Comparison of ENCODE assay signal across 1 cellular context in the genomic region with DNA sequence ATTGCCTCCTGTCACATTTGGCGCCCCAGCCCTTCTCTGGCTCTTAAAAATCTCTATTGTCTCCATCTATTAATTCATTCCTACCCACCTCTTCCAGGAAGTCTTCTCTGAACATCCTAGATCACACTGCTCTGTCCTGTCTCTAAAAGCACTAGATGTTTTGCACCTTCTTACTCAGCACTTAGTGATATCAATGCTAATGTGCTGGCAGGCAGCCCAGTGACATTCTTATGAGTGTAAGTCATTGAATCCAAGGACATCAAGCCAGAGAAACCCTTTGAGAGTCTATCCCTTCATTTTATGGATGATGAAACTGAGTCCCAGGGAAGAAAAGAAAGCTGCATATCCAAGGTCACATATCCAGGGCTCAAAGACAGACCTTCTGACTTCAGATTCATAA.
TF ChIP-seq lines count a peak whose summit lies in the region.

No MANE protein-coding gene starts in this region.

TF ChIP-seq in HEK293, 187 proteins besides CTCF, POLR2A, EP300 and RAD21 (continued from another document and continues in another):
- no peak for TF ChIP-seq ZSCAN4 (tag by site-specific recombination; IDR thresholded peaks at IDR 0.05)
- TF ChIP-seq PRDM1 (tag by site-specific recombination; IDR thresholded peaks at IDR 0.05) = peak; percentile 36; the same call in 1 of the 2 replicates
- TF ChIP-seq ZNF350 (tag by site-specific recombination; IDR thresholded peaks at IDR 0.05) = no peak
- no peak for TF ChIP-seq ZNF302 (tag by site-specific recombination; IDR thresholded peaks at IDR 0.05; ENCODE audit: low read depth)
- TF ChIP-seq, protein P1, sequence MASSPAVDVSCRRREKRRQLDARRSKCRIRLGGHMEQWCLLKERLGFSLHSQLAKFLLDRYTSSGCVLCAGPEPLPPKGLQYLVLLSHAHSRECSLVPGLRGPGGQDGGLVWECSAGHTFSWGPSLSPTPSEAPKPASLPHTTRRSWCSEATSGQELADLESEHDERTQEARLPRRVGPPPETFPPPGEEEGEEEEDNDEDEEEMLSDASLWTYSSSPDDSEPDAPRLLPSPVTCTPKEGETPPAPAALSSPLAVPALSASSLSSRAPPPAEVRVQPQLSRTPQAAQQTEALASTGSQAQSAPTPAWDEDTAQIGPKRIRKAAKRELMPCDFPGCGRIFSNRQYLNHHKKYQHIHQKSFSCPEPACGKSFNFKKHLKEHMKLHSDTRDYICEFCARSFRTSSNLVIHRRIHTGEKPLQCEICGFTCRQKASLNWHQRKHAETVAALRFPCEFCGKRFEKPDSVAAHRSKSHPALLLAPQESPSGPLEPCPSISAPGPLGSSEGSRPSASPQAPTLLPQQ (tag by site-specific recombination; IDR thresholded peaks at IDR 0.05) = 0 out of 2 replicates have a peak, but pooled peaks have one; percentile 46
- no peak for TF ChIP-seq ZNF670 (tag by site-specific recombination; IDR thresholded peaks at IDR 0.05; ENCODE audit: low read depth)
- TF ChIP-seq, protein P2, sequence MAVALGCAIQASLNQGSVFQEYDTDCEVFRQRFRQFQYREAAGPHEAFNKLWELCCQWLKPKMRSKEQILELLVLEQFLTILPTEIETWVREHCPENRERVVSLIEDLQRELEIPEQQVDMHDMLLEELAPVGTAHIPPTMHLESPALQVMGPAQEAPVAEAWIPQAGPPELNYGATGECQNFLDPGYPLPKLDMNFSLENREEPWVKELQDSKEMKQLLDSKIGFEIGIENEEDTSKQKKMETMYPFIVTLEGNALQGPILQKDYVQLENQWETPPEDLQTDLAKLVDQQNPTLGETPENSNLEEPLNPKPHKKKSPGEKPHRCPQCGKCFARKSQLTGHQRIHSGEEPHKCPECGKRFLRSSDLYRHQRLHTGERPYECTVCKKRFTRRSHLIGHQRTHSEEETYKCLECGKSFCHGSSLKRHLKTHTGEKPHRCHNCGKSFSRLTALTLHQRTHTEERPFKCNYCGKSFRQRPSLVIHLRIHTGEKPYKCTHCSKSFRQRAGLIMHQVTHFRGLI (tag by site-specific recombination; IDR thresholded peaks at IDR 0.05) = no peak
- TF ChIP-seq ZNF202 (tag by site-specific recombination; IDR thresholded peaks at IDR 0.05; ENCODE audit: borderline replicate concordance) = no peak
- no peak for TF ChIP-seq ZNF777 (tag by site-specific recombination; IDR thresholded peaks at IDR 0.05; ENCODE audit: borderline replicate concordance)
- no peak for TF ChIP-seq EGR2 (tag by site-specific recombination; IDR thresholded peaks at IDR 0.05; ENCODE audit: low read depth)
- no peak for TF ChIP-seq ZNF274 (IDR thresholded peaks at IDR 0.05; ENCODE audit: low read length)
- TF ChIP-seq ZNF274 (tag by site-specific recombination; IDR thresholded peaks at IDR 0.05; ENCODE audit: borderline replicate concordance) = no peak
- TF ChIP-seq ZNF785 (tag by site-specific recombination; IDR thresholded peaks at IDR 0.05) = no peak
- TF ChIP-seq, protein P3, sequence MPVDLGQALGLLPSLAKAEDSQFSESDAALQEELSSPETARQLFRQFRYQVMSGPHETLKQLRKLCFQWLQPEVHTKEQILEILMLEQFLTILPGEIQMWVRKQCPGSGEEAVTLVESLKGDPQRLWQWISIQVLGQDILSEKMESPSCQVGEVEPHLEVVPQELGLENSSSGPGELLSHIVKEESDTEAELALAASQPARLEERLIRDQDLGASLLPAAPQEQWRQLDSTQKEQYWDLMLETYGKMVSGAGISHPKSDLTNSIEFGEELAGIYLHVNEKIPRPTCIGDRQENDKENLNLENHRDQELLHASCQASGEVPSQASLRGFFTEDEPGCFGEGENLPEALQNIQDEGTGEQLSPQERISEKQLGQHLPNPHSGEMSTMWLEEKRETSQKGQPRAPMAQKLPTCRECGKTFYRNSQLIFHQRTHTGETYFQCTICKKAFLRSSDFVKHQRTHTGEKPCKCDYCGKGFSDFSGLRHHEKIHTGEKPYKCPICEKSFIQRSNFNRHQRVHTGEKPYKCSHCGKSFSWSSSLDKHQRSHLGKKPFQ (tag by site-specific recombination; IDR thresholded peaks at IDR 0.05) = no peak
- TF ChIP-seq ZNF701 (tag by site-specific recombination; IDR thresholded peaks at IDR 0.05) = no peak
- TF ChIP-seq, protein P4, sequence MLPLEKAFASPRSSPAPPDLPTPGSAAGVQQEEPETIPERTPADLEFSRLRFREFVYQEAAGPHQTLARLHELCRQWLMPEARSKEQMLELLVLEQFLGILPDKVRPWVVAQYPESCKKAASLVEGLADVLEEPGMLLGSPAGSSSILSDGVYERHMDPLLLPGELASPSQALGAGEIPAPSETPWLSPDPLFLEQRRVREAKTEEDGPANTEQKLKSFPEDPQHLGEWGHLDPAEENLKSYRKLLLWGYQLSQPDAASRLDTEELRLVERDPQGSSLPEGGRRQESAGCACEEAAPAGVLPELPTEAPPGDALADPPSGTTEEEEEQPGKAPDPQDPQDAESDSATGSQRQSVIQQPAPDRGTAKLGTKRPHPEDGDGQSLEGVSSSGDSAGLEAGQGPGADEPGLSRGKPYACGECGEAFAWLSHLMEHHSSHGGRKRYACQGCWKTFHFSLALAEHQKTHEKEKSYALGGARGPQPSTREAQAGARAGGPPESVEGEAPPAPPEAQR (tag by site-specific recombination; IDR thresholded peaks at IDR 0.05) = no peak; the same call in 1 of the 2 replicates
- no peak for TF ChIP-seq ZFP3 (tag by site-specific recombination; IDR thresholded peaks at IDR 0.05; ENCODE audit: low read depth)
- TF ChIP-seq ZFP69B (tag by site-specific recombination; IDR thresholded peaks at IDR 0.05) = 0 out of 2 replicates have a peak, but pooled peaks have one; percentile 18
- no peak for TF ChIP-seq SETDB1 (IDR thresholded peaks at IDR 0.05; ENCODE audit: insufficient read length, low read length)
- TF ChIP-seq ZSCAN5A (tag by site-specific recombination; IDR thresholded peaks at IDR 0.05) = no peak
- TF ChIP-seq, protein P5, sequence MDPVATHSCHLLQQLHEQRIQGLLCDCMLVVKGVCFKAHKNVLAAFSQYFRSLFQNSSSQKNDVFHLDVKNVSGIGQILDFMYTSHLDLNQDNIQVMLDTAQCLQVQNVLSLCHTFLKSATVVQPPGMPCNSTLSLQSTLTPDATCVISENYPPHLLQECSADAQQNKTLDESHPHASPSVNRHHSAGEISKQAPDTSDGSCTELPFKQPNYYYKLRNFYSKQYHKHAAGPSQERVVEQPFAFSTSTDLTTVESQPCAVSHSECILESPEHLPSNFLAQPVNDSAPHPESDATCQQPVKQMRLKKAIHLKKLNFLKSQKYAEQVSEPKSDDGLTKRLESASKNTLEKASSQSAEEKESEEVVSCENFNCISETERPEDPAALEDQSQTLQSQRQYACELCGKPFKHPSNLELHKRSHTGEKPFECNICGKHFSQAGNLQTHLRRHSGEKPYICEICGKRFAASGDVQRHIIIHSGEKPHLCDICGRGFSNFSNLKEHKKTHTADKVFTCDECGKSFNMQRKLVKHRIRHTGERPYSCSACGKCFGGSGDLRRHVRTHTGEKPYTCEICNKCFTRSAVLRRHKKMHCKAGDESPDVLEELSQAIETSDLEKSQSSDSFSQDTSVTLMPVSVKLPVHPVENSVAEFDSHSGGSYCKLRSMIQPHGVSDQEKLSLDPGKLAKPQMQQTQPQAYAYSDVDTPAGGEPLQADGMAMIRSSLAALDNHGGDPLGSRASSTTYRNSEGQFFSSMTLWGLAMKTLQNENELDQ (tag by site-specific recombination; IDR thresholded peaks at IDR 0.05; ENCODE audit: low read depth) = no peak
- TF ChIP-seq ZNF214 (tag by site-specific recombination; IDR thresholded peaks at IDR 0.05; ENCODE audit: borderline replicate concordance) = no peak
- TF ChIP-seq ZNF23 (tag by site-specific recombination; IDR thresholded peaks at IDR 0.05; ENCODE audit: borderline replicate concordance) = no peak
- TF ChIP-seq ZNF626 (tag by site-specific recombination; IDR thresholded peaks at IDR 0.05) = no peak
- TF ChIP-seq ZSCAN16 (tag by site-specific recombination; IDR thresholded peaks at IDR 0.05) = no peak
- no peak for TF ChIP-seq KLF1 (tag by site-specific recombination; IDR thresholded peaks at IDR 0.05)
- no peak for TF ChIP-seq GFI1B (tag by site-specific recombination; IDR thresholded peaks at IDR 0.05)
- no peak for TF ChIP-seq ZNF19 (tag by site-specific recombination; IDR thresholded peaks at IDR 0.05; ENCODE audit: low read depth)
- TF ChIP-seq ZIC2 (tag by site-specific recombination; IDR thresholded peaks at IDR 0.05) = no peak
- TF ChIP-seq IKZF3 (tag by site-specific recombination; IDR thresholded peaks at IDR 0.05) = no peak
- TF ChIP-seq ZNF112 (tag by site-specific recombination; IDR thresholded peaks at IDR 0.05) = no peak
- TF ChIP-seq ZNF248 (tag by site-specific recombination; IDR thresholded peaks at IDR 0.05) = no peak
- TF ChIP-seq, protein P6, sequence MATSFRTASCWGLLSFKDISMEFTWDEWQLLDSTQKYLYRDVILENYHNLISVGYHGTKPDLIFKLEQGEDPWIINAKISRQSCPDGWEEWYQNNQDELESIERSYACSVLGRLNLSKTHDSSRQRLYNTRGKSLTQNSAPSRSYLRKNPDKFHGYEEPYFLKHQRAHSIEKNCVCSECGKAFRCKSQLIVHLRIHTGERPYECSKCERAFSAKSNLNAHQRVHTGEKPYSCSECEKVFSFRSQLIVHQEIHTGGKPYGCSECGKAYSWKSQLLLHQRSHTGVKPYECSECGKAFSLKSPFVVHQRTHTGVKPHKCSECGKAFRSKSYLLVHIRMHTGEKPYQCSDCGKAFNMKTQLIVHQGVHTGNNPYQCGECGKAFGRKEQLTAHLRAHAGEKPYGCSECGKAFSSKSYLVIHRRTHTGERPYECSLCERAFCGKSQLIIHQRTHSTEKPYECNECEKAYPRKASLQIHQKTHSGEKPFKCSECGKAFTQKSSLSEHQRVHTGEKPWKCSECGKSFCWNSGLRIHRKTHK (tag by site-specific recombination; IDR thresholded peaks at IDR 0.05) = no peak
- no peak; the same call in 1 of the 2 replicates for TF ChIP-seq ZBTB44 (tag by site-specific recombination; IDR thresholded peaks at IDR 0.05)
- TF ChIP-seq KLF8 (tag by site-specific recombination; IDR thresholded peaks at IDR 0.05) = peak; percentile 54; the same call in 1 of the 2 replicates
- no peak for TF ChIP-seq TRIM28 (IDR thresholded peaks at IDR 0.05; ENCODE audit: borderline replicate concordance, low read length)
- no peak for TF ChIP-seq ZNF768 (tag by site-specific recombination; IDR thresholded peaks at IDR 0.05)
- no peak for TF ChIP-seq ZNF521 (tag by site-specific recombination; IDR thresholded peaks at IDR 0.05)
- no peak for TF ChIP-seq PRDM4 (tag by site-specific recombination; IDR thresholded peaks at IDR 0.05)
- no peak for TF ChIP-seq ZNF423 (tag by site-specific recombination; IDR thresholded peaks at IDR 0.05)
- no peak for TF ChIP-seq ZNF157 (tag by site-specific recombination; IDR thresholded peaks at IDR 0.05)
- TF ChIP-seq, protein P7, sequence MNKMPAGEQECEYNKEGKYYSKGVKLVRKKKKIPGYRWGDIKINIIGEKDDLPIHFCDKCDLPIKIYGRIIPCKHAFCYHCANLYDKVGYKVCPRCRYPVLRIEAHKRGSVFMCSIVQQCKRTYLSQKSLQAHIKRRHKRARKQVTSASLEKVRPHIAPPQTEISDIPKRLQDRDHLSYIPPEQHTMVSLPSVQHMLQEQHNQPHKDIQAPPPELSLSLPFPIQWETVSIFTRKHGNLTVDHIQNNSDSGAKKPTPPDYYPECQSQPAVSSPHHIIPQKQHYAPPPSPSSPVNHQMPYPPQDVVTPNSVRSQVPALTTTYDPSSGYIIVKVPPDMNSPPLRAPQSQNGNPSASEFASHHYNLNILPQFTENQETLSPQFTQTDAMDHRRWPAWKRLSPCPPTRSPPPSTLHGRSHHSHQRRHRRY (tag by site-specific recombination; IDR thresholded peaks at IDR 0.05) = no peak
